In the genomic region with DNA sequence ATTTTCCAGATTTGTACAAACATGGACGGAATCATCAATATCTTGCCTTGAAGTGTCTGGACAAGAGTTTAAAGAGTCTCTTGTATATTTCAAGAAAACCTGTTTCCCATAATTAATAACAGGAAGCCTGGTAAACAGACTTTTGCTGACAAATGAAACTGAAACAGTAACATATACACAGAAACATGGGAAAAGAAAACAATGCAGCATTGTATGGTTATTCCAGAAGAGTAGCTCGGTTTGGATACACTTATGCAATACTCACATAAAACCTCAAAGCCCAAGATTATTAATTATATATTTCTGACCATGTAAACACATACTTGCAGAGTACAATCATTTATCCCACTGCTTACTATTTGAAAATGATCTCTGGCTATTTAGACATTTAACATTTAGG, we compare ENCODE assay signal across 14 cellular contexts.
DNase-seq lines count a peak whose midpoint lies in the region; ATAC-seq and TF ChIP-seq lines count a peak whose summit lies in the region.
"Had no signal": no experiment of that assay in that cellular context is flagged by ENCODE, and none has a peak within 500 bp of the region (broad histone marks: within the 10 kb centered on the region; RNA-seq: fewer than 3 reads in every experiment).

No MANE protein-coding gene starts in this region.

- no peaks in the 10 kb centered on the region for H3K9me2 ChIP-seq in Loucy (replicated peaks; ENCODE audit: low read depth, low read length)

- no peak for TF ChIP-seq EP300 in ovary (IDR thresholded peaks at IDR 0.05)

- H2BK15ac ChIP-seq in mesenchymal stem cell (ENCODE audit: low read depth, poor library complexity, severe bottlenecking), result no peak overlapping the region

- H4K91ac ChIP-seq in mesenchymal stem cell (ENCODE audit: low read length), result no peak overlapping the region

- no peak overlapping the region for H2BK12ac ChIP-seq in mesenchymal stem cell (ENCODE audit: low read length in 2 of 2)

- 0% methylated on average over 1 of the region's 2 CpGs for WGBS in mesenchymal stem cell
- WGBS in ovary, 3 donors, result 70 to 85% (median 75%) methylated on average over 2 of the region's 2 CpGs

- TF ChIP-seq CTCF in Loucy (conservative IDR thresholded peaks at IDR 0.05; ENCODE audit: low read length) (no peak), ovary (IDR thresholded peaks at IDR 0.05) (no peak)

- H3K4me2 ChIP-seq in Loucy (ENCODE audit: low read depth, low read length, poor library complexity, severe bottlenecking) (peak overlapping the region; percentile 14), mesenchymal stem cell (ENCODE audit: low read length, poor library complexity, severe bottlenecking) (no peak overlapping the region)
- H3K4me2 ChIP-seq: BLaER1 had no signal

- H3K27me3 ChIP-seq in Loucy (ENCODE audit: insufficient read depth, low read length, poor library complexity, severe bottlenecking), result no peaks in the 10 kb centered on the region
- no peaks in the 10 kb centered on the region for H3K27me3 ChIP-seq in mesenchymal stem cell (ENCODE audit: control insufficient read depth in 1 of 2, insufficient read depth in 1 of 2, low read length in 2 of 2)
- H3K27me3 ChIP-seq in ovary, result no peaks in the 10 kb centered on the region
- H3K27me3 ChIP-seq: BLaER1, stomach had no signal

- peaks cover 100% of the 10 kb centered on the region for H3K79me2 ChIP-seq in Loucy (ENCODE audit: insufficient read depth, low read length)

- H3K27ac ChIP-seq in mesenchymal stem cell (ENCODE audit: low read length, poor library complexity, severe bottlenecking), result no peak overlapping the region
- no peak overlapping the region for H3K27ac ChIP-seq in ovary
- H3K27ac ChIP-seq: BLaER1, stomach had no signal

- DNase-seq in AG20443 (ENCODE audit: low spot score), result peak; percentile 14
- DNase-seq in dedifferentiated amniotic fluid mesenchymal stem cell (ENCODE audit: extremely low spot score), result peak; percentile 43
- peak; percentile 57 for DNase-seq in mesenchymal stem cell
- no peak for DNase-seq in amygdala (lab: John Stamatoyannopoulos, UW)
- DNase-seq in ovary, result no peak
- no peak for DNase-seq in NCI-H2029 (lab: John Stamatoyannopoulos, UW)
- DNase-seq: activated CD4-positive, alpha-beta T cell treated with anti-CD3 and anti-CD28 coated beads, Interleukin-2, amount 10 ng/mL, durations not matched to agents 7 days and 5 days; GF-D8; KBM-7; NCI-H2107; stomach had no signal

- intact Hi-C loops in ovary (cut with DNase I), result no loop called here

- H3K36me3 ChIP-seq in Loucy (ENCODE audit: insufficient read depth, low read length) (peaks cover 94% of the 10 kb centered on the region), mesenchymal stem cell (ENCODE audit: control insufficient read depth in 1 of 2, insufficient read depth in 2 of 2, low read depth in 1 of 2, low read length in 2 of 2) (peaks cover 2 to 12% of the 10 kb centered on the region in 2 experiments), ovary (no peaks in the 10 kb centered on the region)

- H3K18ac ChIP-seq in mesenchymal stem cell (ENCODE audit: low read depth in 1 of 2, low read length in 2 of 2), result no peak overlapping the region

- no peak overlapping the region for H2AK5ac ChIP-seq in mesenchymal stem cell (ENCODE audit: low read length, severe bottlenecking)

- H3K9me3 ChIP-seq in Loucy (ENCODE audit: insufficient read depth, low read depth, low read length), result no peaks in the 10 kb centered on the region
- no peaks in the 10 kb centered on the region for H3K9me3 ChIP-seq in mesenchymal stem cell (ENCODE audit: control insufficient read depth, low read length)
- H3K9me3 ChIP-seq in ovary, result no peaks in the 10 kb centered on the region
- H3K9me3 ChIP-seq: BLaER1, stomach had no signal

- H4K20me1 ChIP-seq in Loucy (ENCODE audit: insufficient read depth, low read length, poor library complexity, severe bottlenecking), result peaks cover 100% of the 10 kb centered on the region

- H3K4me3 ChIP-seq in Loucy (ENCODE audit: low read length, poor library complexity, severe bottlenecking) (no peak overlapping the region), mesenchymal stem cell (ENCODE audit: insufficient read depth in 1 of 2, low read depth in 1 of 2, low read length in 2 of 2) (no peak overlapping the region), ovary (no peak overlapping the region)
- H3K4me3 ChIP-seq: BLaER1, stomach had no signal

- no peak overlapping the region for H2BK120ac ChIP-seq in mesenchymal stem cell (ENCODE audit: low read depth, low read length)

- no peaks in the 10 kb centered on the region for H3K79me1 ChIP-seq in mesenchymal stem cell (replicated peaks; ENCODE audit: low read length, poor library complexity, severe bottlenecking)

- no peak overlapping the region for H2BK5ac ChIP-seq in mesenchymal stem cell (ENCODE audit: low read depth, low read length, poor library complexity, severe bottlenecking)

- no peak overlapping the region for H3K14ac ChIP-seq in mesenchymal stem cell (ENCODE audit: low read length in 2 of 2)

- H3K4ac ChIP-seq in mesenchymal stem cell (ENCODE audit: low read depth in 1 of 2, low read length in 2 of 2), result no peak overlapping the region

- no peak for TF ChIP-seq POLR2A in ovary (IDR thresholded peaks at IDR 0.05)

- H3K4me1 ChIP-seq in Loucy (ENCODE audit: insufficient read depth, low read length, poor library complexity, severe bottlenecking) (peaks cover 58% of the 10 kb centered on the region), mesenchymal stem cell (ENCODE audit: control insufficient read depth, insufficient read depth, low read depth, low read length) (peaks cover 5% of the 10 kb centered on the region), ovary (ENCODE audit: insufficient read depth) (no peaks in the 10 kb centered on the region)

- H3K23ac ChIP-seq in mesenchymal stem cell (ENCODE audit: low read length in 2 of 2), result no peak overlapping the region

- H4K8ac ChIP-seq in mesenchymal stem cell (ENCODE audit: low read length), result no peak overlapping the region

- no peak for ATAC-seq in HG03280 (IDR thresholded peaks at IDR 0.05; ENCODE audit: unreplicated experiment)

- H3K9ac ChIP-seq in Loucy (ENCODE audit: low read depth, low read length, poor library complexity, severe bottlenecking) (no peak overlapping the region), mesenchymal stem cell (ENCODE audit: low read length) (no peak overlapping the region)
- H3K9ac ChIP-seq: BLaER1 had no signal

- no peak overlapping the region for H2AFZ ChIP-seq in Loucy (ENCODE audit: low read length)
- no peak overlapping the region for H2AFZ ChIP-seq in mesenchymal stem cell (ENCODE audit: low read depth, low read length)

- peaks cover 19% of the 10 kb centered on the region for H3F3A ChIP-seq in Loucy (ENCODE audit: low read depth)

Comparison
In these comparisons a context has a peak if more than half of its experiments do, and no peak if none do; other contexts are left out.
1. DNase-seq: peak in AG20443 (single experiment), dedifferentiated amniotic fluid mesenchymal stem cell (single experiment) and mesenchymal stem cell (single experiment); none in amygdala (0 of 56), ovary (0 of 5) and NCI-H2029 (single experiment).